In the genomic region with DNA sequence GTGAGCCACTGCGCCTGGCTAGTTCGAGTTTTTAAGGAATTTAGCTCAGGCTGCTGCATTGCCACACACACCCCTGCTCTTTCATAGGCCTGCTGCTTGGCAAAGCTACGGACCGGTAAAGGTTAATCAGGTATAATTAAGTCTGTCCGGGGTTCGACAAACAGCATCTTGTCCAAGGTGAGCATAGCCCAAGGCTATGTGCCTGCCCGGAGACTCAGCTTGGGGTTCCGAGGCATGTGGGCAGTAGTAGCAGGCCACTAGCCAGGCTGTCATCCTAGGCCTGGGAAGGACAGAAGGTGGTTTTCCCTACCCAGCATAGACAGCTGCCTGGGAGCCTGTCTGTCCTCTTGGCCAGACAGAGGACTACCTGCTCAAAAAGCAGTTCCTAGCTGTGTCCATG, we compare ENCODE assay signal across 25 cellular contexts. TPM values are rescaled to one million over a fixed set of nuclear protein-coding genes. Genes with fewer than 3 reads are reported as not detected.
"Had no signal": no experiment of that assay in that cellular context is flagged by ENCODE, and none has a peak within 500 bp of the region (broad histone marks: within the 10 kb centered on the region; RNA-seq: fewer than 3 reads in every experiment).

No MANE protein-coding gene starts in this region.

- H3K4me3 ChIP-seq: MG63, SJCRH30 had no signal

- DNase-seq: IMR-90, Karpas-422, KG1, MG63, NCI-H1092, NCI-H1105 treated with DMSO at 0.1 percent for 48 hours, NCI-H1417 treated with DMSO at 0.1 percent for 48 hours, NCI-H146, NCI-H1694 treated with DMSO at 0.1 percent for 48 hours, NCI-H1930, NCI-H2081, NCI-H2171, NCI-H226, NCI-H446, NCI-H510A, NCI-H524 treated with DMSO at 0.1 percent for 48 hours, NCI-H69, NCI-H774, PC-3, SHP77 treated with DMSO at 0.1 percent for 48 hours, SJCRH30 had no signal

- H3K27me3 ChIP-seq: MG63, SJCRH30 had no signal

- H3K9me3 ChIP-seq: MG63, SJCRH30 had no signal

- ATAC-seq: Panc1, PC-3, Right ventricle myocardium inferior, SK-N-SH treated with all-trans-retinoic acid at 6 μM for 48 hours had no signal

- H3K36me3 ChIP-seq: MG63, SJCRH30 had no signal

- H3K4me1 ChIP-seq: SJCRH30 had no signal

- H3K27ac ChIP-seq: SJCRH30 had no signal

RNA-seq across cellular contexts. Expression of a gene that starts 6.6 kb away (rescaled TPM):
- total RNA-seq: HepG2 had no signal
